In the genomic region with DNA sequence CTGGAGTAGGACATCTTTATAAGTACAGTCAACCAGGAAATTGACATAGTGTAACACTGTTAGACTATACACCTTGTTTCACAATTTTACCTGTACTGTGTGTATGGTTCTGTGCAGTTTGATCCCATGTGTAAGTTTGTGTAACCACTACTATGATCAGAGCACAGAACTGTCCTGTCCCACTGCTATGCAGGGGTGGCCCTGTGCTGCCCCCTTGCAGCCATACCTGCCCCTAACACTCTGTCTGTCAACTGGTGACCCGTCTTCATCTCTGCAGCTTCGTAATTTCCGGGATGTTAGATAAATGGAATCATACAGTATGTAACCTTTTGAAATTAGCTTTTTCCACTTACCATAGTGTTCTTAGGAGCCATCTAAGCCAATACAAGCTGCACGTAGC, we compare ENCODE assay signal across 10 cellular contexts. TPM values are rescaled to one million over a fixed set of nuclear protein-coding genes. Genes with fewer than 3 reads are reported as not detected.
DNase-seq lines count a peak whose midpoint lies in the region; ATAC-seq and TF ChIP-seq lines count a peak whose summit lies in the region.
"Had no signal": no experiment of that assay in that cellular context is flagged by ENCODE, and none has a peak within 500 bp of the region (broad histone marks: within the 10 kb centered on the region; RNA-seq: fewer than 3 reads in every experiment).

No MANE protein-coding gene starts in this region.

- CTCF ChIA-PET in A673 (lab: Charles Lee) = no interaction called here

- H3K27me3 ChIP-seq in A673 (replicated peaks; ENCODE audit: insufficient read depth, low read depth, low read length, poor library complexity) = peaks cover 6% of the 10 kb centered on the region

- in situ Hi-C loops in SK-MEL-5 (cut with HindIII; ENCODE audit: low pct_unique_long_range_greater_than_20kb, low sequenced_read_pairs) = no loop called here

- no TSS peak for BruUV-seq in A673 (replicated peaks; lab: Mats Ljungman, UMichigan)

- DNase-seq in A673 (ENCODE audit: low spot score) = peak; percentile 14
- DNase-seq in SK-MEL-5 (ENCODE audit: low read depth, low spot score) = peak; percentile 41
- DNase-seq in fibroblast of villous mesenchyme (ENCODE audit: low read depth) = no peak
- DNase-seq: DMS79 treated with DMSO at 0.1 percent for 48 hours, mucosa of descending colon had no signal

- ATAC-seq in GM18519 (IDR thresholded peaks at IDR 0.05; ENCODE audit: low FRiP score, unreplicated experiment) = no peak
- no peak for ATAC-seq in GM18502 (IDR thresholded peaks at IDR 0.05; ENCODE audit: poor library complexity, unreplicated experiment)
- no peak for ATAC-seq in GM18870 (IDR thresholded peaks at IDR 0.05; ENCODE audit: unreplicated experiment)
- no peak for ATAC-seq in HG03097 (IDR thresholded peaks at IDR 0.05; ENCODE audit: low FRiP score, unreplicated experiment)
- ATAC-seq: mucosa of descending colon had no signal

- H3K4me3 ChIP-seq in A673 (ENCODE audit: low read depth, low read length, poor library complexity, severe bottlenecking) (no peak overlapping the region), fibroblast of villous mesenchyme (ENCODE audit: low read depth, low read length) (no peak overlapping the region)
- H3K4me3 ChIP-seq: mucosa of descending colon had no signal

- no peaks in the 10 kb centered on the region for H3K4me1 ChIP-seq in A673 (ENCODE audit: insufficient read depth, low read length, poor library complexity, severe bottlenecking)

- no peaks in the 10 kb centered on the region for H3K36me3 ChIP-seq in A673 (ENCODE audit: insufficient read depth, low read length, poor library complexity, severe bottlenecking)

- POLR2A ChIA-PET in A673 (lab: Charles Lee; ENCODE audit: low non-redundant PET) = no interaction called here

- no peaks in the 10 kb centered on the region for H3K9me3 ChIP-seq in A673 (ENCODE audit: low read depth, low read length, poor library complexity, severe bottlenecking)
- H3K9me3 ChIP-seq: mucosa of descending colon had no signal

- intact Hi-C loops in A673 (cut with micrococcal nuclease; ENCODE audit: unreplicated experiment) = no loop called here

- H3K27ac ChIP-seq in A673 (ENCODE audit: low read depth, low read length, poor library complexity, severe bottlenecking) = no peak overlapping the region

- peak; percentile 45 for TF ChIP-seq CTCF in A673 (conservative IDR thresholded peaks at IDR 0.05; ENCODE audit: low read depth, low read length)
- TF ChIP-seq CTCF in GM12873 (IDR thresholded peaks at IDR 0.05; ENCODE audit: insufficient read depth, low read depth, low read length, missing control alignments) = peak; percentile 18
- TF ChIP-seq CTCF in fibroblast of villous mesenchyme (IDR thresholded peaks at IDR 0.05; ENCODE audit: insufficient read depth, low read depth, low read length) = peak; percentile 3

RNA-seq across cellular contexts. Expression of gene RD3L, which starts 58.7 kb away (rescaled TPM):
- total RNA-seq in A673 (2021) (not detected in 2 replicates), fibroblast of villous mesenchyme (not detected in 2 replicates)
- not detected in 2 replicates for total RNA-seq in SK-MEL-5 (2014; rRNA removed; shearing (Covaris generic))
- polyA plus RNA-seq in SK-MEL-5 (2015; cell fraction: cytosol; rRNA removed) = not detected in 2 replicates
- polyA plus RNA-seq in SK-MEL-5 (2015; cell fraction: nucleus; rRNA removed) = not detected in 2 replicates
- total RNA-seq: mucosa of descending colon had no signal
